ENCODE assay signal across 8 cellular contexts in genomic region chr12:120118710-120119097, GRCh38. TPM values are rescaled to one million over a fixed set of nuclear protein-coding genes. Genes with fewer than 3 reads are reported as not detected.
DNase-seq lines count a peak whose midpoint lies in the region; ATAC-seq and TF ChIP-seq lines count a peak whose summit lies in the region.
"Had no signal": no experiment of that assay in that cellular context is flagged by ENCODE, and none has a peak within 500 bp of the region (broad histone marks: within the 10 kb centered on the region; RNA-seq: fewer than 3 reads in every experiment).

No MANE protein-coding gene starts in this region.

- H3K36me3 ChIP-seq in GM06990 (ENCODE audit: control insufficient read depth, insufficient read depth, low read length) (peaks cover 8% of the 10 kb centered on the region), SK-N-MC (ENCODE audit: insufficient read depth, low read length) (peaks cover 5% of the 10 kb centered on the region), fibroblast of lung (ENCODE audit: control insufficient read depth, insufficient read depth, low read length) (peaks cover 1% of the 10 kb centered on the region), ovary (no peaks in the 10 kb centered on the region)

- H3K79me2 ChIP-seq in fibroblast of lung (ENCODE audit: control insufficient read depth, insufficient read depth, low read length) = peaks cover 37% of the 10 kb centered on the region

- TF ChIP-seq EP300 in ovary (IDR thresholded peaks at IDR 0.05) = no peak

- H3K27ac ChIP-seq in SK-N-MC (peak overlapping the region; percentile 17; the same call in 1 of the 2 replicates), fibroblast of lung (ENCODE audit: insufficient read depth, low read length) (peak overlapping the region; percentile 58), skin epidermis (peak overlapping the region in 19 of 21 experiments; percentile 17 to 99 (median 94)), ovary (no peak overlapping the region)

- H3K4me2 ChIP-seq in fibroblast of lung (ENCODE audit: extremely low read depth, insufficient read depth, low read length) = peak overlapping the region; percentile 71

- TF ChIP-seq CTCF in GM06990 (IDR thresholded peaks at IDR 0.05; ENCODE audit: insufficient read depth, low read length, poor library complexity, severe bottlenecking) (no peak), fibroblast of lung (conservative IDR thresholded peaks at IDR 0.05 in 1 of 2, IDR thresholded peaks at IDR 0.05 in 1 of 2; ENCODE audit: low read depth in 1 of 2, low read length in 2 of 2) (no peak), ovary (IDR thresholded peaks at IDR 0.05) (no peak)

- 29 to 41% (median 30%) methylated on average over 3 of the region's 3 CpGs for WGBS in ovary, 3 donors

- peak overlapping the region; percentile 91 for H3K4me3 ChIP-seq in GM06990 (replicated peaks; ENCODE audit: low read depth, low read length)
- H3K4me3 ChIP-seq in SK-N-MC = peak overlapping the region; percentile 84
- peak overlapping the region; percentile 51 to 94 (median 83) for H3K4me3 ChIP-seq in fibroblast of lung (replicated peaks in 1 of 4; ENCODE audit: control extremely low read depth in 1 of 4, insufficient read depth in 1 of 4, low read depth in 3 of 4, low read length in 4 of 4)
- H3K4me3 ChIP-seq in skin epidermis = peak overlapping the region; percentile 82 to 98 (median 86)
- no peak overlapping the region for H3K4me3 ChIP-seq in ovary

- intact Hi-C loops in ovary (cut with DNase I) = no loop called here

- no peak for TF ChIP-seq POLR2A in ovary (IDR thresholded peaks at IDR 0.05)

- ATAC-seq in HG03196 (IDR thresholded peaks at IDR 0.05; ENCODE audit: unreplicated experiment) (no peak), HG03460 (IDR thresholded peaks at IDR 0.05; ENCODE audit: unreplicated experiment) (no peak)
- ATAC-seq: left lobe of liver had no signal

- no peaks in the 10 kb centered on the region for H3K9me3 ChIP-seq in SK-N-MC (ENCODE audit: low read depth, low read length)
- H3K9me3 ChIP-seq in fibroblast of lung (ENCODE audit: control insufficient read depth, insufficient read depth, low read depth, low read length) = no peaks in the 10 kb centered on the region
- no peaks in the 10 kb centered on the region for H3K9me3 ChIP-seq in ovary

- H3K4me1 ChIP-seq in fibroblast of lung (ENCODE audit: control insufficient read depth, extremely low read depth, insufficient read depth, low read length) = peaks cover 5% of the 10 kb centered on the region
- peaks cover 16% of the 10 kb centered on the region for H3K4me1 ChIP-seq in ovary (ENCODE audit: insufficient read depth)

- H3K9ac ChIP-seq in SK-N-MC (ENCODE audit: insufficient read length) (no peak overlapping the region), fibroblast of lung (ENCODE audit: insufficient read depth, low read length) (no peak overlapping the region)

- no peak for DNase-seq in GM06990 (ENCODE audit: extremely low read depth, insufficient read length)
- no peak for DNase-seq in SK-N-MC (ENCODE audit: low read depth, low spot score)
- peak in 1 of 2 donors; percentile 20 for DNase-seq in fibroblast of lung (ENCODE audit: low read depth in 2 of 2)
- no peak for DNase-seq in ovary

- H2AFZ ChIP-seq in fibroblast of lung (ENCODE audit: low read length) = no peak overlapping the region

- no peaks in the 10 kb centered on the region for H4K20me1 ChIP-seq in fibroblast of lung (ENCODE audit: control insufficient read depth, extremely low read depth, insufficient read depth, low read length)

- H3K27me3 ChIP-seq in GM06990 (replicated peaks; ENCODE audit: control insufficient read depth, insufficient read depth, low read length) (no peaks in the 10 kb centered on the region), fibroblast of lung (ENCODE audit: control insufficient read depth, insufficient read depth, low read length) (no peaks in the 10 kb centered on the region), ovary (no peaks in the 10 kb centered on the region)

RNA-seq across cellular contexts. Expression of gene RAB35, which starts 2.2 kb away (rescaled TPM):
- total RNA-seq in fibroblast of lung (23.4 and 29.7 TPM in 2 replicates), ovary (10 to 100 TPM; 14.1 to 48.5 (median 39.3) TPM)
- polyA plus RNA-seq in fibroblast of lung (51.4 and 70.9 TPM in 2 replicates), ovary (10 to 100 TPM; 33.0 to 40.0 TPM)
- polyA plus RNA-seq in fibroblast of lung (2012) = 48.2 and 53.8 TPM in 2 replicates
- polyA minus RNA-seq in fibroblast of lung (ENCODE audit: low replicate concordance) = 62.9 and 111 TPM in 2 replicates

Comparison
In these comparisons a context has a peak if more than half of its experiments do, and no peak if none do; other contexts are left out.
1. H3K27ac ChIP-seq: peak in SK-N-MC (single experiment), fibroblast of lung (single experiment) and skin epidermis (19 of 21); none in ovary (0 of 2).